ENCODE assay signal across 1 cellular context in the genomic region with DNA sequence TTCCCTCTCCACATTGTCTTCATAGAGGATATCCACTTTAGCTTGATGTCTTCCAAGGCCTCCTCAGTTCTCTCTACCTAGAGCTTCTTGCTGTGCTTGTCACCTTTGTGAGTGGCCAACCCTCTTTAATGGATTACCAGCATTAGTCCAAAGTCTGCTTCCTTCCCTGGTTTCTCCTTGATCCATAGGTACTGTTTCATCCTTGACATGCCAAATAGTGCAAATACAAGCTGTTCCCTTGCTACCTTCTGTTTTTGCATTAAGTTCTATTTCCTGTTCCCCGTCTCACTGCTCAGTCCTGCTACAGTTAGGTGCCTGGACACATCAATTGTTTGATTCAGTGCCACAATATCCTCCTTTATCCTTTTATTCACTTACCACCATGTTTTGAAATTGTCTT.
TF ChIP-seq lines count a peak whose summit lies in the region.

No MANE protein-coding gene starts in this region.

TF ChIP-seq in GM12878, 131 proteins besides CTCF, POLR2A, EP300 and RAD21:
- TF ChIP-seq ZNF622 (IDR thresholded peaks at IDR 0.05) (no peak), LARP7 (IDR thresholded peaks at IDR 0.05) (no peak), ATF7 (IDR thresholded peaks at IDR 0.05; ENCODE audit: low read depth) (no peak), PKNOX1 (IDR thresholded peaks at IDR 0.05) (no peak), ZBTB33 (IDR thresholded peaks at IDR 0.05) (no peak), CEBPZ (IDR thresholded peaks at IDR 0.05; ENCODE audit: low read depth, low read length) (no peak), NRF1 (conservative IDR thresholded peaks at IDR 0.05; ENCODE audit: low read depth, low read length) (no peak), MYB (IDR thresholded peaks at IDR 0.05; ENCODE audit: borderline replicate concordance, low read depth, low read length) (no peak), RCOR1 (conservative IDR thresholded peaks at IDR 0.05; ENCODE audit: low read depth, low read length) (no peak), NR2C2 (IDR thresholded peaks at IDR 0.05; ENCODE audit: borderline replicate concordance, control insufficient read depth, insufficient read length, low read depth) (no peak), RUNX3 (IDR thresholded peaks at IDR 0.05; ENCODE audit: low read length) (no peak), PML (IDR thresholded peaks at IDR 0.05; ENCODE audit: low read length) (no peak), RELB (IDR thresholded peaks at IDR 0.05; ENCODE audit: low read depth) (no peak), YBX1 (IDR thresholded peaks at IDR 0.05) (no peak), TCF3 (IDR thresholded peaks at IDR 0.05; ENCODE audit: borderline replicate concordance, insufficient read depth, low read depth, low read length) (no peak)
- TF ChIP-seq, protein P1, sequence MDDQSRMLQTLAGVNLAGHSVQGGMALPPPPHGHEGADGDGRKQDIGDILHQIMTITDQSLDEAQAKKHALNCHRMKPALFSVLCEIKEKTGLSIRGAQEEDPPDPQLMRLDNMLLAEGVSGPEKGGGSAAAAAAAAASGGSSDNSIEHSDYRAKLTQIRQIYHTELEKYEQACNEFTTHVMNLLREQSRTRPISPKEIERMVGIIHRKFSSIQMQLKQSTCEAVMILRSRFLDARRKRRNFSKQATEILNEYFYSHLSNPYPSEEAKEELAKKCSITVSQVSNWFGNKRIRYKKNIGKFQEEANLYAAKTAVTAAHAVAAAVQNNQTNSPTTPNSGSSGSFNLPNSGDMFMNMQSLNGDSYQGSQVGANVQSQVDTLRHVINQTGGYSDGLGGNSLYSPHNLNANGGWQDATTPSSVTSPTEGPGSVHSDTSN (IDR thresholded peaks at IDR 0.05; ENCODE audit: insufficient replicate concordance, low read depth, low read length), result no peak
TF ChIP-seq in GM12878: peak in this region for 0.
